21 cellular contexts compared by ENCODE assay signal in the genomic region with DNA sequence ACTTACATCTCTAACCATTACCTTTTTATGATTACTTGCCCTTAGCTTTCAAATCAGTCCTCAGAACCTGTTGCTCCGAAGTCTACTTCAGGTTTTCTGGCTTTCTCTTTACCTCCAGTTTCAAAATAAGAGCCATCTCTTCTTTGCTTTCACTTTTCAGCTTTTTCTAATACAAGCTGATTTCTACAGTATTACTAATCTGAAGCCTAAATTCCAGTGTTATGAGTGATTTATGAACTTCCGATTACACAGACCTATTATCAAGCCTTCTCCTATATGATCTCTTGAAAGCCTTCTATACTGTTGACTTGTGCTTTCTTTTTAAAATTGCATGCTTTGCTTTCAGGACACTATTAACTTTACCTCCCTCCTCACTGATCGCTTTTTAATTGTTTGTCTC.
DNase-seq lines count a peak whose midpoint lies in the region; ATAC-seq and TF ChIP-seq lines count a peak whose summit lies in the region.
"Had no signal": no experiment of that assay in that cellular context is flagged by ENCODE, and none has a peak within 500 bp of the region (broad histone marks: within the 10 kb centered on the region; RNA-seq: fewer than 3 reads in every experiment).

No MANE protein-coding gene starts in this region.

- no peaks in the 10 kb centered on the region for H3K27me3 ChIP-seq in breast epithelium
- no peaks in the 10 kb centered on the region for H3K27me3 ChIP-seq in PC-9 (ENCODE audit: insufficient read depth, low read depth)
- H3K27me3 ChIP-seq in fibroblast of lung (ENCODE audit: control insufficient read depth, insufficient read depth, low read length) = no peaks in the 10 kb centered on the region
- H3K27me3 ChIP-seq: BE2C had no signal

- H3K36me3 ChIP-seq in breast epithelium = no peaks in the 10 kb centered on the region
- H3K36me3 ChIP-seq in PC-9 (ENCODE audit: low read depth) = no peaks in the 10 kb centered on the region
- no peaks in the 10 kb centered on the region for H3K36me3 ChIP-seq in fibroblast of lung (ENCODE audit: control insufficient read depth, insufficient read depth, low read length)
- H3K36me3 ChIP-seq: BE2C had no signal

- H3K4me3 Mint-ChIP-seq in MCF 10A (ENCODE audit: unreplicated experiment) = peak overlapping the region; percentile 39
- no peak overlapping the region for H3K4me3 Mint-ChIP-seq in stimulated activated memory B cell treated with anti-CD40 and anti-IgM and Interleukin-4, amounts not matched to agents 10 μg/mL and 1 μg/mL and 100 μg/mL, for 72 hours
- H3K4me3 Mint-ChIP-seq: CD4-positive, alpha-beta T cell; HFFc6; IgD-negative memory B cell had no signal

- peak; percentile 19 for DNase-seq in MCF 10A (ENCODE audit: unreplicated experiment)
- DNase-seq in breast epithelium (ENCODE audit: low spot score in 2 of 2) = no peak
- DNase-seq in PC-9 = no peak
- peak; percentile 12 to 20 for DNase-seq in fibroblast of lung (ENCODE audit: low read depth in 2 of 2)
- DNase-seq in Right ventricle myocardium superior = no peak
- DNase-seq in stimulated activated naive CD8-positive, alpha-beta T cell treated with anti-CD3 and anti-CD28 coated beads, Interleukin-15, Interleukin-2, amounts not matched to agents 100 U/mL and 50 U/mL, for 24 hours = no peak
- DNase-seq in activated CD8-positive, alpha-beta memory T cell treated with anti-CD3 and anti-CD28 coated beads for 24 hours = no peak
- DNase-seq: BE2C; CD4-positive, alpha-beta T cell; DMS53; HFFc6; NCI-H1417 treated with DMSO at 0.1 percent for 48 hours; NCI-H2029; NCI-H2171; NCI-H748 treated with DMSO at 0.1 percent for 48 hours; SHP77 had no signal

- BruUV-seq in MCF 10A (replicated peaks; lab: Mats Ljungman, UMichigan) = TSS peak; percentile 70
- BruUV-seq in PC-9 (replicated peaks; lab: Mats Ljungman, UMichigan) = no TSS peak

- TF ChIP-seq POLR2A in breast epithelium (IDR thresholded peaks at IDR 0.05) = no peak

- POLR2A ChIA-PET in MCF 10A (lab: Yijun Ruan, JAX) (interaction anchor here (0.6 kb wide), 1 partner anchor 24 kb away, joined by 3 read pairs; no protein-coding TSS in a partner anchor), PC-9 (lab: Charles Lee; ENCODE audit: unreplicated experiment) (no interaction called here)

- H4K20me1 ChIP-seq in PC-9 (ENCODE audit: insufficient read depth) (no peaks in the 10 kb centered on the region), fibroblast of lung (ENCODE audit: control insufficient read depth, extremely low read depth, insufficient read depth, low read length) (no peaks in the 10 kb centered on the region)

- no peaks in the 10 kb centered on the region for H3K79me2 ChIP-seq in PC-9 (ENCODE audit: low read depth)
- H3K79me2 ChIP-seq in fibroblast of lung (ENCODE audit: control insufficient read depth, insufficient read depth, low read length) = no peaks in the 10 kb centered on the region

- H3K9ac ChIP-seq in fibroblast of lung (ENCODE audit: insufficient read depth, low read length) = no peak overlapping the region

- peak overlapping the region; percentile 89 for H3K27ac Mint-ChIP-seq in MCF 10A (ENCODE audit: low read depth, unreplicated experiment)
- no peak overlapping the region for H3K27ac Mint-ChIP-seq in stimulated activated memory B cell treated with anti-CD40 and anti-IgM and Interleukin-4, amounts not matched to agents 10 μg/mL and 1 μg/mL and 100 μg/mL, for 72 hours
- H3K27ac Mint-ChIP-seq: CD4-positive, alpha-beta T cell; HFFc6; IgD-negative memory B cell had no signal

- ATAC-seq in Right ventricle myocardium superior (ENCODE audit: poor library complexity) = no peak
- no peak for ATAC-seq in stimulated activated naive CD8-positive, alpha-beta T cell treated with anti-CD3 and anti-CD28 coated beads, Interleukin-15, Interleukin-2, amounts not matched to agents 100 U/mL and 50 U/mL, for 24 hours
- no peak for ATAC-seq in stimulated activated memory B cell treated with anti-CD40 and anti-IgM and Interleukin-4, amounts not matched to agents 10 μg/mL and 1 μg/mL and 100 μg/mL, for 72 hours
- ATAC-seq: GM12878, SK-N-SH treated with all-trans-retinoic acid at 6 μM for 48 hours had no signal

- CTCF ChIA-PET in MCF 10A (lab: Yijun Ruan, JAX) (no interaction called here), PC-9 (lab: Charles Lee) (no interaction called here)

- H2AFZ ChIP-seq in PC-9 = 0 out of 2 replicates have a peak overlapping the region, but pooled peaks have one; percentile 52
- peak overlapping the region; percentile 55 for H2AFZ ChIP-seq in fibroblast of lung (ENCODE audit: low read length)

- no peaks in the 10 kb centered on the region for H3F3A ChIP-seq in PC-9 (ENCODE audit: insufficient read depth, low read depth)

- H3K9me2 ChIP-seq in PC-9 (ENCODE audit: insufficient read depth) = no peaks in the 10 kb centered on the region

- H3K36me3 Mint-ChIP-seq in MCF 10A (ENCODE audit: insufficient read depth, unreplicated experiment) = no peaks in the 10 kb centered on the region
- H3K36me3 Mint-ChIP-seq in stimulated activated memory B cell treated with anti-CD40 and anti-IgM and Interleukin-4, amounts not matched to agents 10 μg/mL and 1 μg/mL and 100 μg/mL, for 72 hours = no peaks in the 10 kb centered on the region
- H3K36me3 Mint-ChIP-seq: IgD-negative memory B cell had no signal

- H3K9me3 Mint-ChIP-seq in MCF 10A (ENCODE audit: unreplicated experiment) = peaks cover 25% of the 10 kb centered on the region
- H3K9me3 Mint-ChIP-seq in stimulated activated memory B cell treated with anti-CD40 and anti-IgM and Interleukin-4, amounts not matched to agents 10 μg/mL and 1 μg/mL and 100 μg/mL, for 72 hours = peaks cover 17% of the 10 kb centered on the region

- H3K9me3 ChIP-seq in breast epithelium (peaks cover 13 to 20% of the 10 kb centered on the region in 2 donors), PC-9 (ENCODE audit: insufficient read depth, low read depth) (no peaks in the 10 kb centered on the region; the same call in 1 of the 2 replicates), fibroblast of lung (ENCODE audit: control insufficient read depth, insufficient read depth, low read depth, low read length) (no peaks in the 10 kb centered on the region)
- H3K9me3 ChIP-seq: BE2C had no signal

- no peak for TF ChIP-seq CTCF in MCF 10A (IDR thresholded peaks at IDR 0.05; ENCODE audit: unreplicated experiment)
- no peak for TF ChIP-seq CTCF in breast epithelium (IDR thresholded peaks at IDR 0.05)
- no peak for TF ChIP-seq CTCF in PC-9 (conservative IDR thresholded peaks at IDR 0.05)
- TF ChIP-seq CTCF in fibroblast of lung (conservative IDR thresholded peaks at IDR 0.05 in 1 of 2, IDR thresholded peaks at IDR 0.05 in 1 of 2; ENCODE audit: low read depth in 1 of 2, low read length in 2 of 2) = no peak

- H3K4me3 ChIP-seq in breast epithelium = no peak overlapping the region
- H3K4me3 ChIP-seq in PC-9 = no peak overlapping the region
- H3K4me3 ChIP-seq in fibroblast of lung (replicated peaks in 1 of 4; ENCODE audit: control extremely low read depth in 1 of 4, insufficient read depth in 1 of 4, low read depth in 3 of 4, low read length in 4 of 4) = no peak overlapping the region
- H3K4me3 ChIP-seq: GM12878 had no signal

- H3K4me1 Mint-ChIP-seq in MCF 10A (ENCODE audit: insufficient read depth, unreplicated experiment) = peaks cover 22% of the 10 kb centered on the region
- no peaks in the 10 kb centered on the region for H3K4me1 Mint-ChIP-seq in stimulated activated memory B cell treated with anti-CD40 and anti-IgM and Interleukin-4, amounts not matched to agents 10 μg/mL and 1 μg/mL and 100 μg/mL, for 72 hours
- H3K4me1 Mint-ChIP-seq: IgD-negative memory B cell had no signal

- no peak overlapping the region for H3K27ac ChIP-seq in breast epithelium
- no peak overlapping the region for H3K27ac ChIP-seq in PC-9
- H3K27ac ChIP-seq in fibroblast of lung (ENCODE audit: insufficient read depth, low read length) = no peak overlapping the region
- H3K27ac ChIP-seq: 22Rv1 had no signal

- H3K27me3 Mint-ChIP-seq in MCF 10A (ENCODE audit: insufficient read depth, unreplicated experiment) = no peaks in the 10 kb centered on the region
- no peaks in the 10 kb centered on the region for H3K27me3 Mint-ChIP-seq in stimulated activated memory B cell treated with anti-CD40 and anti-IgM and Interleukin-4, amounts not matched to agents 10 μg/mL and 1 μg/mL and 100 μg/mL, for 72 hours
- H3K27me3 Mint-ChIP-seq: CD4-positive, alpha-beta T cell; IgD-negative memory B cell had no signal

- H3K4me2 ChIP-seq in PC-9 = peak overlapping the region; percentile 45
- H3K4me2 ChIP-seq in fibroblast of lung (ENCODE audit: extremely low read depth, insufficient read depth, low read length) = peak overlapping the region; percentile 18

- H3K4me1 ChIP-seq in breast epithelium (no peaks in the 10 kb centered on the region), PC-9 (replicated peaks; ENCODE audit: insufficient read depth) (no peaks in the 10 kb centered on the region), fibroblast of lung (ENCODE audit: control insufficient read depth, extremely low read depth, insufficient read depth, low read length) (no peaks in the 10 kb centered on the region)
- H3K4me1 ChIP-seq: BE2C had no signal

- intact Hi-C loops in MCF 10A (cut with micrococcal nuclease) (no loop called here), breast epithelium (cut with DNase I; ENCODE audit: low total_unique reads) (no loop called here), PC-9 (cut with micrococcal nuclease; ENCODE audit: unreplicated experiment) (no loop called here), Right ventricle myocardium superior (cut with DNase I) (no loop called here)

Comparison
In these comparisons a context has a peak if more than half of its experiments do, and no peak if none do; other contexts are left out.
1. DNase-seq: peak in MCF 10A (single experiment) and fibroblast of lung (2 of 2); none in breast epithelium (0 of 2), PC-9 (0 of 2), Right ventricle myocardium superior (single experiment), stimulated activated naive CD8-positive, alpha-beta T cell treated with anti-CD3 and anti-CD28 coated beads, Interleukin-15, Interleukin-2, amounts not matched to agents 100 U/mL and 50 U/mL, for 24 hours (single experiment) and activated CD8-positive, alpha-beta memory T cell treated with anti-CD3 and anti-CD28 coated beads for 24 hours (single experiment).